In genomic region chr6:143743256-143744166, GRCh38 we compare ENCODE assay signal across 10 cellular contexts.
DNase-seq lines count a peak whose midpoint lies in the region; ATAC-seq and TF ChIP-seq lines count a peak whose summit lies in the region.
"Had no signal": no experiment of that assay in that cellular context is flagged by ENCODE, and none has a peak within 500 bp of the region (broad histone marks: within the 10 kb centered on the region; RNA-seq: fewer than 3 reads in every experiment).

No MANE protein-coding gene starts in this region.

- peak overlapping the region; percentile 18 for H3K4me3 ChIP-seq in right cardiac atrium (ENCODE audit: low read length)
- no peak overlapping the region for H3K4me3 ChIP-seq in gastrocnemius medialis

- H3K4me1 ChIP-seq in right cardiac atrium (ENCODE audit: control insufficient read depth, insufficient read depth, low read length) (peaks cover 28% of the 10 kb centered on the region), gastrocnemius medialis (peaks cover 40 to 51% of the 10 kb centered on the region in 2 donors)

- no peaks in the 10 kb centered on the region for H3K27me3 Mint-ChIP-seq in WTC11 (ENCODE audit: low read depth)
- H3K27me3 Mint-ChIP-seq in stimulated activated naive B cell treated with anti-CD40 and anti-IgM and Interleukin-4, amounts not matched to agents 10 μg/mL and 1 μg/mL and 100 μg/mL, for 72 hours = no peaks in the 10 kb centered on the region

- H3K4me3 Mint-ChIP-seq in WTC11 = 0 out of 2 replicates have a peak overlapping the region, but pooled peaks have one; percentile 8
- no peak overlapping the region for H3K4me3 Mint-ChIP-seq in stimulated activated naive B cell treated with anti-CD40 and anti-IgM and Interleukin-4, amounts not matched to agents 10 μg/mL and 1 μg/mL and 100 μg/mL, for 72 hours

- peak; percentile 49 for DNase-seq in GM03348 (ENCODE audit: low spot score)
- no peak for DNase-seq in WTC11 (ENCODE audit: low spot score)
- DNase-seq in right cardiac atrium = peak; percentile 26 to 80 (median 69)
- DNase-seq in gastrocnemius medialis = no peak
- no peak for DNase-seq in stimulated activated naive B cell treated with anti-CD40 and anti-IgM and Interleukin-4, amounts not matched to agents 10 μg/mL and 1 μg/mL and 100 μg/mL, for 72 hours
- no peak for DNase-seq in activated CD8-positive, alpha-beta memory T cell treated with anti-CD3 and anti-CD28 coated beads, Interleukin-2, amount 50 U/mL, for 48 hours
- DNase-seq: NCI-H2107, WERI-Rb-1 had no signal

- peaks cover 74% of the 10 kb centered on the region for H3K4me1 Mint-ChIP-seq in WTC11
- H3K4me1 Mint-ChIP-seq in stimulated activated naive B cell treated with anti-CD40 and anti-IgM and Interleukin-4, amounts not matched to agents 10 μg/mL and 1 μg/mL and 100 μg/mL, for 72 hours = peaks cover 0 to 5% of the 10 kb centered on the region in 2 donors

- H3K27me3 ChIP-seq in right cardiac atrium (ENCODE audit: control insufficient read depth, insufficient read depth) = no peaks in the 10 kb centered on the region
- H3K27me3 ChIP-seq in gastrocnemius medialis = no peaks in the 10 kb centered on the region

- 36% methylated on average over 12 of the region's 12 CpGs for WGBS in right cardiac atrium

- intact Hi-C loops in right cardiac atrium (cut with DNase I) = loop anchor here in 2 of 4 donors (10.0 kb wide), 2 partner anchors 49 to 69 kb away; partner anchors contain the start of gene PHACTR2 (in 1 of the 2)
- intact Hi-C loops in gastrocnemius medialis (cut with DNase I; ENCODE audit: low total_unique reads) = loop anchor here (5.0 kb wide), 1 partner anchor 66 kb away; the partner anchor contains the start of gene PHACTR2

- POLR2A ChIA-PET in WTC11 (lab: Charles Lee) = interaction anchor here (0.9 kb wide), 1 partner anchor 9 kb away, joined by 3 read pairs; no protein-coding TSS in a partner anchor

- TF ChIP-seq POLR2A in gastrocnemius medialis (IDR thresholded peaks at IDR 0.05) = no peak

- ATAC-seq in WTC11 = no peak
- ATAC-seq in right cardiac atrium = peak; percentile 22 to 65
- ATAC-seq in gastrocnemius medialis = peak; percentile 15 to 45
- no peak for ATAC-seq in stimulated activated naive B cell treated with anti-CD40 and anti-IgM and Interleukin-4, amounts not matched to agents 10 μg/mL and 1 μg/mL and 100 μg/mL, for 72 hours (replicated peaks)
- ATAC-seq in GM21515 (IDR thresholded peaks at IDR 0.05; ENCODE audit: unreplicated experiment) = no peak
- ATAC-seq in GM18873 (IDR thresholded peaks at IDR 0.05; ENCODE audit: low FRiP score, unreplicated experiment) = no peak

- in situ Hi-C loops in gastrocnemius medialis (cut with MboI; ENCODE audit: low sequenced_read_pairs in 4 of 4) = no loop called here

- TF ChIP-seq CTCF in WTC11 (IDR thresholded peaks at IDR 0.05) (no peak), gastrocnemius medialis (IDR thresholded peaks at IDR 0.05 in 4 of 5, conservative IDR thresholded peaks at IDR 0.05 in 1 of 5) (no peak)

- H3K36me3 Mint-ChIP-seq in WTC11 = peaks cover 4% of the 10 kb centered on the region
- no peaks in the 10 kb centered on the region for H3K36me3 Mint-ChIP-seq in stimulated activated naive B cell treated with anti-CD40 and anti-IgM and Interleukin-4, amounts not matched to agents 10 μg/mL and 1 μg/mL and 100 μg/mL, for 72 hours

- H3K36me3 ChIP-seq in gastrocnemius medialis = no peaks in the 10 kb centered on the region
- H3K36me3 ChIP-seq: WERI-Rb-1 had no signal

- CTCF ChIA-PET in WTC11 (lab: Charles Lee) = interaction anchor here (1.1 kb wide), 1 partner anchor 198 kb away, joined by 3 read pairs; no protein-coding TSS in a partner anchor

- no peaks in the 10 kb centered on the region for H3K9me3 ChIP-seq in right cardiac atrium (ENCODE audit: control insufficient read depth, low read length)
- no peaks in the 10 kb centered on the region for H3K9me3 ChIP-seq in gastrocnemius medialis

- H3K27ac ChIP-seq in right cardiac atrium (ENCODE audit: low read length) (peak overlapping the region; percentile 83), gastrocnemius medialis (peak overlapping the region; percentile 51 to 63 (median 57))
- H3K27ac ChIP-seq: WERI-Rb-1 had no signal

- peak overlapping the region; percentile 100 for H3K27ac Mint-ChIP-seq in WTC11
- H3K27ac Mint-ChIP-seq in stimulated activated naive B cell treated with anti-CD40 and anti-IgM and Interleukin-4, amounts not matched to agents 10 μg/mL and 1 μg/mL and 100 μg/mL, for 72 hours = no peak overlapping the region

- no peaks in the 10 kb centered on the region for H3K9me3 Mint-ChIP-seq in WTC11
- H3K9me3 Mint-ChIP-seq in stimulated activated naive B cell treated with anti-CD40 and anti-IgM and Interleukin-4, amounts not matched to agents 10 μg/mL and 1 μg/mL and 100 μg/mL, for 72 hours = no peaks in the 10 kb centered on the region

TF ChIP-seq in WTC11, 78 proteins besides CTCF, POLR2A, EP300 and RAD21:
- no peak for TF ChIP-seq IRF2 (CRISPR knock-in tag; IDR thresholded peaks at IDR 0.05; ENCODE audit: borderline replicate concordance, low read depth)
- no peak for TF ChIP-seq JUN (CRISPR knock-in tag; IDR thresholded peaks at IDR 0.05)
- TF ChIP-seq GRHL2 (CRISPR knock-in tag; IDR thresholded peaks at IDR 0.05; ENCODE audit: insufficient replicate concordance, severe bottlenecking) = no peak
- no peak for TF ChIP-seq JAZF1 (CRISPR knock-in tag; IDR thresholded peaks at IDR 0.05)
- no peak for TF ChIP-seq ZNF263 (CRISPR knock-in tag; IDR thresholded peaks at IDR 0.05; ENCODE audit: low read depth)
- no peak for TF ChIP-seq NFATC4 (CRISPR knock-in tag; IDR thresholded peaks at IDR 0.05)
- no peak for TF ChIP-seq TEAD1 (CRISPR knock-in tag; IDR thresholded peaks at IDR 0.05)
- no peak for TF ChIP-seq TEAD4 (CRISPR knock-in tag; IDR thresholded peaks at IDR 0.05)
- no peak for TF ChIP-seq ZNF425 (CRISPR knock-in tag; conservative IDR thresholded peaks at IDR 0.05)
- no peak for TF ChIP-seq KAT7 (CRISPR knock-in tag; IDR thresholded peaks at IDR 0.05; ENCODE audit: borderline replicate concordance)
- TF ChIP-seq GABPB1 (CRISPR knock-in tag; IDR thresholded peaks at IDR 0.05) = no peak
- TF ChIP-seq NR1H2 (CRISPR knock-in tag; IDR thresholded peaks at IDR 0.05) = no peak
- TF ChIP-seq MYBL2 (CRISPR knock-in tag; IDR thresholded peaks at IDR 0.05) = no peak
- no peak for TF ChIP-seq USF1 (CRISPR knock-in tag; IDR thresholded peaks at IDR 0.05)
- TF ChIP-seq CBFB (CRISPR knock-in tag; IDR thresholded peaks at IDR 0.05; ENCODE audit: low read depth) = no peak
TF ChIP-seq in WTC11: peak in this region for 0.

Comparison
In these comparisons a context has a peak if more than half of its experiments do, and no peak if none do; other contexts are left out.
1. DNase-seq: peak in GM03348 (single experiment) and right cardiac atrium (3 of 3); none in WTC11 (single experiment), gastrocnemius medialis (0 of 2), stimulated activated naive B cell treated with anti-CD40 and anti-IgM and Interleukin-4, amounts not matched to agents 10 μg/mL and 1 μg/mL and 100 μg/mL, for 72 hours (single experiment) and activated CD8-positive, alpha-beta memory T cell treated with anti-CD3 and anti-CD28 coated beads, Interleukin-2, amount 50 U/mL, for 48 hours (single experiment).
2. ATAC-seq: peak in right cardiac atrium (2 of 2) and gastrocnemius medialis (2 of 2); none in WTC11 (single experiment), stimulated activated naive B cell treated with anti-CD40 and anti-IgM and Interleukin-4, amounts not matched to agents 10 μg/mL and 1 μg/mL and 100 μg/mL, for 72 hours (0 of 2), GM21515 (single experiment) and GM18873 (single experiment).